Comparison of ENCODE assay signal across 1 cellular context in the genomic region with DNA sequence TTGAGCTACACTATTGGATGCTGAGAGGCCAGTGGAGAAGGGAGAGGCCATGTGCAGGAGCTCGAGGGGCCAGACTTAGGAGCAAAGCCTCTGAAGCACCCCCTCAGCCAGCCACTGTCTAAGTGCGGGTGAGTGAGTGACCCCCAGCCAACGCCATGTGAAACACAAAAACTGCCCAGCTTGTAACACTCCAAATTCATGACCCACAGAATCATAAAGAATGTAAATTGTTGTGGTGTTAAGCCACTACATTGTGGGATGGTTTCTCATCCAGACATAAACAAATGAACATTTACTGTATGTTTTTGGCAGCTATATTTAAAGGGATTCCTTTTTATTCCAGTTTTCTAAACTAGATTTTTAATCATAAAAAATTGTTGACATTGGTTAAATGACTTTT.
A peak's percentile ranks its signal among the peaks of the same experiment; 100 is the strongest.
TF ChIP-seq lines count a peak whose summit lies in the region.

No MANE protein-coding gene starts in this region.

TF ChIP-seq in IMR-90, 13 proteins besides CTCF, POLR2A, EP300 and RAD21:
- TF ChIP-seq FOS (IDR thresholded peaks at IDR 0.05; ENCODE audit: low read depth, low read length) (peak; percentile 38; the same call in 1 of the 2 replicates), BHLHE40 (IDR thresholded peaks at IDR 0.05; ENCODE audit: low read depth, low read length) (no peak), CHD1 (IDR thresholded peaks at IDR 0.05; ENCODE audit: low read depth, low read length) (no peak), CEBPB (IDR thresholded peaks at IDR 0.05; ENCODE audit: low read depth, low read length) (peak; percentile 0; the same call in 1 of the 2 replicates), MXI1 (IDR thresholded peaks at IDR 0.05; ENCODE audit: borderline replicate concordance, low read depth, low read length) (0 out of 2 replicates have a peak, but pooled peaks have one; percentile 12), MAZ (IDR thresholded peaks at IDR 0.05; ENCODE audit: borderline replicate concordance, low read depth, low read length) (peak; percentile 60; the same call in 1 of the 2 replicates), SMC3 (IDR thresholded peaks at IDR 0.05; ENCODE audit: low read depth, low read length) (no peak)
